8 cellular contexts compared by ENCODE assay signal in genomic region chr14:99575043-99576023, GRCh38. TPM values are rescaled to one million over a fixed set of nuclear protein-coding genes. Genes with fewer than 3 reads are reported as not detected.
DNase-seq lines count a peak whose midpoint lies in the region; ATAC-seq and TF ChIP-seq lines count a peak whose summit lies in the region.

No MANE protein-coding gene starts in this region.

- peak overlapping the region; percentile 24 for H4K5ac ChIP-seq in IMR-90 (ENCODE audit: low read depth, low read length)

- H3K23ac ChIP-seq in IMR-90 (ENCODE audit: low read depth, low read length), result peak overlapping the region; percentile 78

- TF ChIP-seq POLR2A in IMR-90 (IDR thresholded peaks at IDR 0.05; ENCODE audit: low read depth, low read length), result no peak

- H3K4me1 Mint-ChIP-seq in brain, result peaks cover 94% of the 10 kb centered on the region

- peak overlapping the region in 4 of 5 experiments; percentile 68 to 97 (median 84) for H3K27ac Mint-ChIP-seq in brain

- peaks cover 45% of the 10 kb centered on the region for H3K9me1 ChIP-seq in IMR-90 (ENCODE audit: insufficient read depth, low read length)

- peak overlapping the region; percentile 46; the same call in 1 of the 2 replicates for H3K56ac ChIP-seq in IMR-90 (ENCODE audit: extremely low read depth, insufficient read depth, low read length)

- dilution Hi-C loops in IMR-90 (cut with HindIII; ENCODE audit: low sequenced_read_pairs, unreplicated experiment), result no loop called here

- 0 out of 2 replicates have a peak, but pooled peaks have one; percentile 5 for TF ChIP-seq RAD21 in IMR-90 (IDR thresholded peaks at IDR 0.05; ENCODE audit: low read length)

- H2BK15ac ChIP-seq in IMR-90 (ENCODE audit: low read depth, low read length), result peak overlapping the region; percentile 35; the same call in 2 of the 3 replicates

- peak overlapping the region; percentile 97 for H2BK120ac ChIP-seq in IMR-90 (ENCODE audit: low read depth, low read length)

- peak; percentile 72 for TF ChIP-seq CTCF in BE2C (IDR thresholded peaks at IDR 0.05; ENCODE audit: low read depth, low read length)
- no peak for TF ChIP-seq CTCF in IMR-90 (conservative IDR thresholded peaks at IDR 0.05; ENCODE audit: low read depth, low read length)
- TF ChIP-seq CTCF in brain (conservative IDR thresholded peaks at IDR 0.05), result peak in 1 of 2 experiments; percentile 31
- no peak for TF ChIP-seq CTCF in mucosa of descending colon (IDR thresholded peaks at IDR 0.05)

- peak overlapping the region; percentile 39 for H3K27ac ChIP-seq in IMR-90 (ENCODE audit: insufficient read depth, low read length)

- ATAC-seq in IMR-90 (ENCODE audit: low read depth), result no peak
- peak; percentile 67 for ATAC-seq in mucosa of descending colon
- ATAC-seq in GM21360 (IDR thresholded peaks at IDR 0.05; ENCODE audit: unreplicated experiment), result no peak
- no peak for ATAC-seq in GM21381 (IDR thresholded peaks at IDR 0.05; ENCODE audit: unreplicated experiment)

- no peaks in the 10 kb centered on the region for H3K9me3 ChIP-seq in BE2C
- no peaks in the 10 kb centered on the region for H3K9me3 ChIP-seq in IMR-90 (ENCODE audit: control insufficient read depth, insufficient read depth, low read length)
- H3K9me3 ChIP-seq in mucosa of descending colon, result no peaks in the 10 kb centered on the region

- peak overlapping the region; percentile 98 for H2AK9ac ChIP-seq in IMR-90 (replicated peaks; ENCODE audit: low read depth, low read length, poor library complexity)

- H3K4me3 Mint-ChIP-seq in brain, result peak overlapping the region in 1 of 5 experiments; percentile 17

- POLR2A ChIA-PET in IMR-90 (lab: Charles Lee; ENCODE audit: unreplicated experiment), result no interaction called here

- peak overlapping the region; percentile 81 for H2AFZ ChIP-seq in IMR-90 (replicated peaks; ENCODE audit: low read length, poor library complexity)

- H3K79me1 ChIP-seq in IMR-90 (ENCODE audit: low read depth in 1 of 2, low read length in 2 of 2), result peaks cover 37 to 94% of the 10 kb centered on the region in 2 experiments

- peak overlapping the region; percentile 96 for H3K4ac ChIP-seq in IMR-90 (ENCODE audit: low read depth, low read length)

- H3K4me3 ChIP-seq in BE2C (ENCODE audit: low read depth, low read length) (peak overlapping the region; percentile 27), IMR-90 (ENCODE audit: insufficient read depth, low read depth, low read length) (no peak overlapping the region), mucosa of descending colon (no peak overlapping the region)

- no peak overlapping the region for H3K9ac ChIP-seq in IMR-90 (ENCODE audit: low read depth, low read length)

- peak overlapping the region; percentile 96 for H2BK20ac ChIP-seq in IMR-90 (ENCODE audit: low read depth, low read length)

- H3K27me3 ChIP-seq in BE2C (no peaks in the 10 kb centered on the region), IMR-90 (ENCODE audit: control insufficient read depth, insufficient read depth, low read length) (no peaks in the 10 kb centered on the region)

- H3K18ac ChIP-seq in IMR-90 (ENCODE audit: low read depth, low read length), result peak overlapping the region; percentile 40

- BruUV-seq in IMR-90 (replicated peaks; lab: Mats Ljungman, UMichigan), result no TSS peak

- in situ Hi-C loops in IMR-90 (cut with MboI; ENCODE audit: low sequenced_read_pairs), result no loop called here

- H3K36me3 ChIP-seq in BE2C (peaks cover 13% of the 10 kb centered on the region), IMR-90 (ENCODE audit: control insufficient read depth, insufficient read depth, low read length) (no peaks in the 10 kb centered on the region), mucosa of descending colon (ENCODE audit: low read depth) (no peaks in the 10 kb centered on the region)

- H2AK5ac ChIP-seq in IMR-90 (ENCODE audit: low read depth, low read length), result peak overlapping the region; percentile 96

- peak overlapping the region; percentile 88 for H2BK5ac ChIP-seq in IMR-90 (ENCODE audit: low read depth, low read length, poor library complexity, severe bottlenecking)

- H3K36me3 Mint-ChIP-seq in brain, result no peaks in the 10 kb centered on the region

- H3K14ac ChIP-seq in IMR-90 (replicated peaks; ENCODE audit: low read depth, low read length), result peak overlapping the region; percentile 80

- peak overlapping the region; percentile 56; the same call in 1 of the 2 replicates for H3K4me2 ChIP-seq in IMR-90 (ENCODE audit: low read depth, low read length)

- H3K4me1 ChIP-seq in BE2C, result peaks cover 73% of the 10 kb centered on the region
- H3K4me1 ChIP-seq in IMR-90 (ENCODE audit: control insufficient read depth, insufficient read depth, low read length), result peaks cover 70% of the 10 kb centered on the region
- H3K4me1 ChIP-seq in mucosa of descending colon (ENCODE audit: low read depth), result peaks cover 82% of the 10 kb centered on the region

- DNase-seq in BE2C, result peak; percentile 82
- peak; percentile 19 for DNase-seq in IMR-90
- DNase-seq in mucosa of descending colon, result peak; percentile 78 to 91 (median 87)
- DNase-seq in OCI-M2 (lab: John Stamatoyannopoulos, UW; ENCODE audit: unreplicated experiment), result no peak
- no peak for DNase-seq in stimulated activated CD4-positive, alpha-beta T cell treated with anti-CD3 and anti-CD28 coated beads, Interleukin-15, amount 100 ng/mL, for 24 hours

- no peaks in the 10 kb centered on the region for H3K9me3 Mint-ChIP-seq in brain

- peak overlapping the region; percentile 54 to 69 for H4K8ac ChIP-seq in IMR-90 (ENCODE audit: low read depth in 2 of 2, low read length in 2 of 2)

- no peaks in the 10 kb centered on the region for H3K27me3 Mint-ChIP-seq in brain

- CTCF ChIA-PET in IMR-90 (lab: Yijun Ruan, JAX), result interaction anchor here (1.0 to 1.6 kb wide), 3 partner anchors 29 to 46 kb away, joined by 3 read pairs; partner anchors contain the start of gene CCDC85C

- H4K20me1 ChIP-seq in IMR-90 (ENCODE audit: insufficient read depth, low read length), result peaks cover 30% of the 10 kb centered on the region

- intact Hi-C loops in IMR-90 (cut with micrococcal nuclease), result no loop called here
- intact Hi-C loops in mucosa of descending colon (cut with DNase I, micrococcal nuclease), result no loop called here

- peak overlapping the region; percentile 98 for H4K91ac ChIP-seq in IMR-90 (ENCODE audit: insufficient read depth, low read depth, low read length)

- 68% methylated on average over 7 of the region's 22 CpGs; no CpG with 5 or more reads in 1 of the 2 experiments for WGBS in IMR-90 (ENCODE audit: extremely low coverage in 2 of 2, insufficient read length in 1 of 2), 2 experiments

TF ChIP-seq in IMR-90, 13 proteins besides CTCF, POLR2A, EP300 and RAD21:
- no peak for TF ChIP-seq MXI1 (IDR thresholded peaks at IDR 0.05; ENCODE audit: borderline replicate concordance, low read depth, low read length)
- no peak for TF ChIP-seq FOS (IDR thresholded peaks at IDR 0.05; ENCODE audit: low read depth, low read length)
- no peak for TF ChIP-seq RFX5 (IDR thresholded peaks at IDR 0.05; ENCODE audit: low read depth, low read length)
- TF ChIP-seq RCOR1 (IDR thresholded peaks at IDR 0.05; ENCODE audit: insufficient replicate concordance, low read length), result no peak
- no peak for TF ChIP-seq ELK1 (IDR thresholded peaks at IDR 0.05; ENCODE audit: borderline replicate concordance, low read depth, low read length)
- TF ChIP-seq CHD1 (IDR thresholded peaks at IDR 0.05; ENCODE audit: low read depth, low read length), result no peak
- TF ChIP-seq CEBPB (IDR thresholded peaks at IDR 0.05; ENCODE audit: low read depth, low read length), result no peak
- no peak for TF ChIP-seq MAFK (IDR thresholded peaks at IDR 0.05; ENCODE audit: low read depth, low read length)
TF ChIP-seq in IMR-90: peak in this region for 0.

RNA-seq across cellular contexts. Expression of gene CCDC85C, which starts 28.7 kb away (rescaled TPM):
- polyA plus RNA-seq in BE2C (2012; ENCODE audit: insufficient read depth, insufficient read length, low read depth), result 66.5 TPM
- 13.9 and 16.0 TPM in 2 replicates for total RNA-seq in IMR-90 (2012; rRNA removed)
- polyA plus RNA-seq in IMR-90 (2012; rRNA removed), result 19.0 and 22.2 TPM in 2 replicates
- polyA plus RNA-seq in IMR-90 (2012; cell fraction: cytosol; rRNA removed), result 10.9 and 15.5 TPM in 2 replicates
- polyA plus RNA-seq in IMR-90 (2012; cell fraction: nucleus; rRNA removed; ENCODE audit: low replicate concordance), result 11.3 and 20.4 TPM in 2 replicates
- polyA plus RNA-seq in brain (ENCODE audit: insufficient read depth, low read depth, low replicate concordance), result 41.4 TPM
- total RNA-seq in mucosa of descending colon, result 100 to 1,000 TPM in 1 of 3 donors, 10 to 100 TPM in 2; 66.2 to 102 (median 66.2) TPM

Comparison
In these comparisons a context has a peak if more than half of its experiments do, and no peak if none do; other contexts are left out.
1. DNase-seq: peak in BE2C (single experiment), IMR-90 (single experiment) and mucosa of descending colon (3 of 3); none in OCI-M2 (single experiment) and stimulated activated CD4-positive, alpha-beta T cell treated with anti-CD3 and anti-CD28 coated beads, Interleukin-15, amount 100 ng/mL, for 24 hours (single experiment).